ENCODE assay signal across 9 cellular contexts in genomic region chr1:72285074-72285425, GRCh38. TPM values are rescaled to one million over a fixed set of nuclear protein-coding genes. Genes with fewer than 3 reads are reported as not detected.
A peak's percentile ranks its signal among the peaks of the same experiment; 100 is the strongest.
DNase-seq lines count a peak whose midpoint lies in the region; ATAC-seq lines count a peak whose summit lies in the region.
"Had no signal": no experiment of that assay in that cellular context is flagged by ENCODE, and none has a peak within 500 bp of the region (broad histone marks: within the 10 kb centered on the region; RNA-seq: fewer than 3 reads in every experiment).

No MANE protein-coding gene starts in this region.

- peaks cover 0 to 31% (median 11%) of the 10 kb centered on the region in 5 donors for H3K27me3 Mint-ChIP-seq in naive thymus-derived CD4-positive, alpha-beta T cell

- DNase-seq in naive thymus-derived CD4-positive, alpha-beta T cell: no peak
- DNase-seq in GM19240 (ENCODE audit: insufficient read length, low spot score): no peak
- no peak for DNase-seq in activated CD4-positive, alpha-beta T cell treated with anti-CD3 and anti-CD28 coated beads for 4 hours

- ATAC-seq in naive thymus-derived CD4-positive, alpha-beta T cell: no peak
- ATAC-seq in HG02588 (IDR thresholded peaks at IDR 0.05; ENCODE audit: unreplicated experiment) (no peak), esophagus mucosa (no peak)

- no peak overlapping the region for H3K4me3 Mint-ChIP-seq in naive thymus-derived CD4-positive, alpha-beta T cell
- H3K4me3 Mint-ChIP-seq: mesothelial cell of epicardium had no signal

- peaks cover 0 to 2% (median 0%) of the 10 kb centered on the region in 5 donors for H3K36me3 Mint-ChIP-seq in naive thymus-derived CD4-positive, alpha-beta T cell
- H3K36me3 Mint-ChIP-seq: mesothelial cell of epicardium had no signal

- intact Hi-C loops in naive thymus-derived CD4-positive, alpha-beta T cell (cut with micrococcal nuclease): loop anchor here in 1 of 2 donors (2.0 kb wide), 1 partner anchor 16 kb away; no protein-coding TSS in a partner anchor

- POLR2A ChIA-PET in naive thymus-derived CD4-positive, alpha-beta T cell (lab: Charles Lee): no interaction called here

- H3K4me3 ChIP-seq in ACC112 (ENCODE audit: low read depth, low read length): peak overlapping the region; percentile 86
- peak overlapping the region; percentile 93 for H3K4me3 ChIP-seq in HUES6 (ENCODE audit: low read depth, low read length)
- H3K4me3 ChIP-seq in duodenal mucosa (ENCODE audit: low read depth in 1 of 2, low read length in 2 of 2): peak overlapping the region; percentile 67 to 74
- H3K4me3 ChIP-seq in naive thymus-derived CD4-positive, alpha-beta T cell (ENCODE audit: low read length): peak overlapping the region; percentile 71

- H3K9me3 ChIP-seq in HUES6 (ENCODE audit: control insufficient read depth, insufficient read depth, low read depth, low read length) (no peaks in the 10 kb centered on the region), duodenal mucosa (ENCODE audit: control insufficient read depth in 1 of 2, low read length in 2 of 2) (no peaks in the 10 kb centered on the region)
- no peaks in the 10 kb centered on the region for H3K9me3 ChIP-seq in naive thymus-derived CD4-positive, alpha-beta T cell (ENCODE audit: control insufficient read depth in 2 of 3, low read length in 3 of 3)

- peaks cover 31% of the 10 kb centered on the region for H3K4me1 ChIP-seq in ACC112 (ENCODE audit: control insufficient read depth, insufficient read depth, low read length, unreplicated experiment)
- H3K4me1 ChIP-seq in HUES6 (ENCODE audit: control insufficient read depth, insufficient read depth, low read length): peaks cover 11% of the 10 kb centered on the region; the same call in 1 of the 2 replicates
- peaks cover 0 to 19% of the 10 kb centered on the region in 2 donors for H3K4me1 ChIP-seq in duodenal mucosa (ENCODE audit: control insufficient read depth in 1 of 2, insufficient read depth in 2 of 2, low read length in 2 of 2)
- H3K4me1 ChIP-seq in naive thymus-derived CD4-positive, alpha-beta T cell (ENCODE audit: control insufficient read depth in 2 of 2, insufficient read depth in 2 of 2, low read length in 2 of 2): peaks cover 0 to 3% of the 10 kb centered on the region in 2 donors

- peaks cover 0 to 2% (median 0%) of the 10 kb centered on the region in 11 donors for H3K9me3 Mint-ChIP-seq in naive thymus-derived CD4-positive, alpha-beta T cell
- H3K9me3 Mint-ChIP-seq: mesothelial cell of epicardium had no signal

- CTCF ChIA-PET in naive thymus-derived CD4-positive, alpha-beta T cell (lab: Charles Lee): no interaction called here

- peak overlapping the region; percentile 69 for H2AFZ ChIP-seq in ACC112 (ENCODE audit: low read length, unreplicated experiment)

- no peak overlapping the region for H3K27ac Mint-ChIP-seq in naive thymus-derived CD4-positive, alpha-beta T cell
- H3K27ac Mint-ChIP-seq: mesothelial cell of epicardium had no signal

- H3K36me3 ChIP-seq in ACC112 (ENCODE audit: insufficient read depth, low read length) (no peaks in the 10 kb centered on the region), HUES6 (ENCODE audit: control insufficient read depth, insufficient read depth, low read length) (no peaks in the 10 kb centered on the region), duodenal mucosa (ENCODE audit: control insufficient read depth in 1 of 2, insufficient read depth in 2 of 2, low read length in 2 of 2) (no peaks in the 10 kb centered on the region)
- no peaks in the 10 kb centered on the region for H3K36me3 ChIP-seq in naive thymus-derived CD4-positive, alpha-beta T cell (ENCODE audit: control insufficient read depth in 2 of 3, insufficient read depth in 3 of 3, low read length in 3 of 3)

- peaks cover 12% of the 10 kb centered on the region for H3K79me2 ChIP-seq in ACC112 (ENCODE audit: control insufficient read depth, insufficient read depth, low read length, unreplicated experiment)

- H3K4me1 Mint-ChIP-seq in naive thymus-derived CD4-positive, alpha-beta T cell: peaks cover 12 to 22% (median 17%) of the 10 kb centered on the region in 7 donors

- H3K27ac ChIP-seq in ACC112 (ENCODE audit: low read depth, low read length): peak overlapping the region; percentile 97
- H3K27ac ChIP-seq in HUES6 (ENCODE audit: low read depth, low read length): no peak overlapping the region
- H3K27ac ChIP-seq in duodenal mucosa (ENCODE audit: low read depth, low read length): peak overlapping the region; percentile 48
- H3K27ac ChIP-seq in naive thymus-derived CD4-positive, alpha-beta T cell (ENCODE audit: low read depth, low read length): no peak overlapping the region

- H3K9ac ChIP-seq in HUES6 (ENCODE audit: low read length): no peak overlapping the region
- H3K9ac ChIP-seq in duodenal mucosa (ENCODE audit: low read depth in 1 of 2, low read length in 2 of 2): peak overlapping the region in 1 of 2 donors; percentile 49

- H3K27me3 ChIP-seq in ACC112 (ENCODE audit: insufficient read depth, low read length): no peaks in the 10 kb centered on the region
- peaks cover 41% of the 10 kb centered on the region for H3K27me3 ChIP-seq in HUES6 (ENCODE audit: control insufficient read depth, insufficient read depth, low read length)
- H3K27me3 ChIP-seq in duodenal mucosa (ENCODE audit: control insufficient read depth in 1 of 2, insufficient read depth in 2 of 2, low read length in 2 of 2): peaks cover 14 to 33% of the 10 kb centered on the region in 2 donors
- H3K27me3 ChIP-seq in naive thymus-derived CD4-positive, alpha-beta T cell (ENCODE audit: control insufficient read depth in 2 of 2, insufficient read depth in 2 of 2, low read length in 2 of 2): no peaks in the 10 kb centered on the region

RNA-seq across cellular contexts. Expression of gene NEGR1, which starts 2.7 kb away (rescaled TPM):
- 1 to 10 TPM in 1 of 5 experiments, under 1 TPM in 1, not detected in 3; 0.08 to 1.2 TPM for total RNA-seq in naive thymus-derived CD4-positive, alpha-beta T cell
- polyA plus RNA-seq in naive thymus-derived CD4-positive, alpha-beta T cell: not detected
- 0.16 TPM for total RNA-seq in esophagus mucosa

Comparison
In these comparisons a context has a peak if more than half of its experiments do, and no peak if none do; other contexts are left out.
1. H3K27ac ChIP-seq: peak in ACC112 (single experiment) and duodenal mucosa (single experiment); none in HUES6 (single experiment) and naive thymus-derived CD4-positive, alpha-beta T cell (single experiment).
2. Peak in every context shown above with its lines, with median percentiles within 50 percentile points of each other: H3K4me3 ChIP-seq.